8 cellular contexts compared by ENCODE assay signal in the genomic region with DNA sequence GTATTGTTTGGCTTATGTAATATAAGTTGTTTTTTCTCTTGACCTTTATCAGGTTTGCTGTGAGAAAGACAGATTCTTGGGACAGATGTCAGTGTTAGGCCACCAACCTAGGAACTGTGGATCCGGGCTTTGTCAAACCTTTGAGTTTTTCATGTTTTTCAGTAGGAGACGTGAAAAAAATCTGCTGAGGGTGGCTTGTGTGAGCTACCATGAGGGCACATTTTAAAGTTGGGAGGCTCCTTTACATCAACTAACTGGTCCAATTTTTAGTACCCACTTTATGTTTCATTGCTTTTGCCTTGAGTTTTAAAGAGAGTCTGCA. TPM values are rescaled to one million over a fixed set of nuclear protein-coding genes. Genes with fewer than 3 reads are reported as not detected.
DNase-seq lines count a peak whose midpoint lies in the region; TF ChIP-seq lines count a peak whose summit lies in the region.

No MANE protein-coding gene starts in this region.

- H3K36me3 ChIP-seq in kidney epithelial cell (ENCODE audit: control insufficient read depth, insufficient read depth, low read length) (no peaks in the 10 kb centered on the region), thymus (ENCODE audit: control insufficient read depth, insufficient read depth) (no peaks in the 10 kb centered on the region)

- peaks cover 17% of the 10 kb centered on the region for H3K36me3 Mint-ChIP-seq in activated CD4-positive, alpha-beta T cell treated with anti-CD3 and anti-CD28 coated beads, Interleukin-2, amount 10 ng/mL, durations not matched to agents 24 days and 14 days (ENCODE audit: low read depth)
- peaks cover 22% of the 10 kb centered on the region for H3K36me3 Mint-ChIP-seq in activated naive CD8-positive, alpha-beta T cell

- H3K4me1 Mint-ChIP-seq in activated CD4-positive, alpha-beta T cell treated with anti-CD3 and anti-CD28 coated beads, Interleukin-2, amount 10 ng/mL, durations not matched to agents 24 days and 14 days = peaks cover 26% of the 10 kb centered on the region
- H3K4me1 Mint-ChIP-seq in activated naive CD8-positive, alpha-beta T cell (ENCODE audit: low read depth) = peaks cover 35% of the 10 kb centered on the region

- H3K4me3 ChIP-seq in kidney epithelial cell (ENCODE audit: low read depth, low read length) (peak overlapping the region; percentile 95), thymus (ENCODE audit: low read length) (peak overlapping the region; percentile 82)

- intact Hi-C loops in activated CD4-positive, alpha-beta T cell treated with anti-CD3 and anti-CD28 coated beads, Interleukin-2, amount 10 ng/mL, durations not matched to agents 24 days and 14 days (cut with micrococcal nuclease) = loop anchor here (1.0 to 5.0 kb wide), 6 partner anchors 19 to 485 kb away; partner anchors contain the start of genes ANGEL2, FLVCR1, NSL1 and TATDN3
- intact Hi-C loops in posterior cingulate gyrus (cut with DNase I) = loop anchor here (1.0 kb wide), 1 partner anchor 37 kb away; the partner anchor contains the start of gene ANGEL2

- H3K27me3 ChIP-seq in kidney epithelial cell (ENCODE audit: control insufficient read depth, insufficient read depth, low read length) (no peaks in the 10 kb centered on the region), thymus (ENCODE audit: control insufficient read depth, insufficient read depth) (peaks cover 5% of the 10 kb centered on the region)

- H3K9me3 Mint-ChIP-seq in activated CD4-positive, alpha-beta T cell treated with anti-CD3 and anti-CD28 coated beads, Interleukin-2, amount 10 ng/mL, durations not matched to agents 24 days and 14 days = peaks cover 11% of the 10 kb centered on the region
- peaks cover 5% of the 10 kb centered on the region for H3K9me3 Mint-ChIP-seq in activated naive CD8-positive, alpha-beta T cell (ENCODE audit: low read depth)

- DNase-seq in activated CD4-positive, alpha-beta T cell treated with anti-CD3 and anti-CD28 coated beads, Interleukin-2, amount 10 ng/mL, durations not matched to agents 24 days and 14 days = no peak
- DNase-seq in activated CD4-positive, alpha-beta T cell treated with anti-CD3 and anti-CD28 coated beads for 4 hours = no peak
- DNase-seq in kidney epithelial cell (ENCODE audit: low read depth) (no peak), EL (no peak), posterior cingulate gyrus (no peak), HCEC 1CT (no peak)

- H3K4me1 ChIP-seq in thymus (ENCODE audit: control insufficient read depth, insufficient read depth, low read length) = peaks cover 6% of the 10 kb centered on the region

- TF ChIP-seq CTCF in kidney epithelial cell (IDR thresholded peaks at IDR 0.05; ENCODE audit: insufficient read depth, low read length, poor library complexity, severe bottlenecking) = no peak

- WGBS in thymus = 21% methylated on average over 2 of the region's 2 CpGs

- peaks cover 11% of the 10 kb centered on the region for H3K27me3 Mint-ChIP-seq in activated CD4-positive, alpha-beta T cell treated with anti-CD3 and anti-CD28 coated beads, Interleukin-2, amount 10 ng/mL, durations not matched to agents 24 days and 14 days
- peaks cover 14% of the 10 kb centered on the region for H3K27me3 Mint-ChIP-seq in activated naive CD8-positive, alpha-beta T cell

- peak overlapping the region; percentile 99 for H3K4me3 Mint-ChIP-seq in activated CD4-positive, alpha-beta T cell treated with anti-CD3 and anti-CD28 coated beads, Interleukin-2, amount 10 ng/mL, durations not matched to agents 24 days and 14 days
- H3K4me3 Mint-ChIP-seq in activated naive CD8-positive, alpha-beta T cell = peak overlapping the region; percentile 100

- H3K9me3 ChIP-seq in thymus (ENCODE audit: control insufficient read depth) = no peaks in the 10 kb centered on the region

- H3K27ac ChIP-seq in thymus (ENCODE audit: low read depth) = no peak overlapping the region

- peak overlapping the region; percentile 92 for H3K27ac Mint-ChIP-seq in activated CD4-positive, alpha-beta T cell treated with anti-CD3 and anti-CD28 coated beads, Interleukin-2, amount 10 ng/mL, durations not matched to agents 24 days and 14 days
- H3K27ac Mint-ChIP-seq in activated naive CD8-positive, alpha-beta T cell = peak overlapping the region; percentile 83

RNA-seq across cellular contexts. Expression of gene RPS6KC1, which starts 0.8 kb away (rescaled TPM):
- total RNA-seq in activated CD4-positive, alpha-beta T cell treated with anti-CD3 and anti-CD28 coated beads, Interleukin-2, amount 10 ng/mL, durations not matched to agents 24 days and 14 days = 7.0 and 7.5 TPM in 2 replicates
- total RNA-seq in kidney epithelial cell = 12.9 and 14.9 TPM in 2 replicates
- polyA plus RNA-seq in thymus = 7.2 TPM

RNA-seq across cellular contexts. Expression of gene ANGEL2, which starts 36.2 kb away (rescaled TPM):
- 43.7 and 47.6 TPM in 2 replicates for total RNA-seq in activated CD4-positive, alpha-beta T cell treated with anti-CD3 and anti-CD28 coated beads, Interleukin-2, amount 10 ng/mL, durations not matched to agents 24 days and 14 days
- total RNA-seq in kidney epithelial cell = 31.8 and 36.8 TPM in 2 replicates
- polyA plus RNA-seq in thymus = 35.6 TPM
